In the genomic region with DNA sequence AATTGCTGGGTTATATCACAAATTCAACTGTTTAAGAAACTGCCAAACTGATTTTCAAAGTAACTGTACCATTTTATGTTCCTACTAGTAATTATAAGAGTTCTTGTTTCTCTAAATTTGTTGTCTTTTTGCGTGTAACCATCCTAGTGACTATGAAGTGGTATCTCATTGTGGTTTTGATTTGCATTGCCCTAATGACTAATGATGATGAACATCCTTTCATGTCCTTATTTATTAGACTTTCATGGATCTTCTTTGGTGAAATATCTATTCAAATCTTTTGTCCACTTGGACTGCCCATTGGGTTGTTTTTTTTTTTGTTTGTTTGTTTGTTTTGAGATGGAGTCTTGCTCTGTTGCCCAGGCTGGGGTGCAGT, we compare ENCODE assay signal across 12 cellular contexts.
DNase-seq lines count a peak whose midpoint lies in the region; ATAC-seq and TF ChIP-seq lines count a peak whose summit lies in the region.
"Had no signal": no experiment of that assay in that cellular context is flagged by ENCODE, and none has a peak within 500 bp of the region (broad histone marks: within the 10 kb centered on the region; RNA-seq: fewer than 3 reads in every experiment).

No MANE protein-coding gene starts in this region.

- H3K36me3 ChIP-seq in RWPE2 (ENCODE audit: low read depth), result peaks cover 6% of the 10 kb centered on the region; the same call in 1 of the 2 replicates
- H3K36me3 ChIP-seq: gastroesophageal sphincter had no signal

- no peaks in the 10 kb centered on the region for H3K27me3 Mint-ChIP-seq in activated naive CD4-positive, alpha-beta T cell treated with anti-CD3 and anti-CD28 coated beads, Interleukin-2, amount 50 U/mL, for 24 hours
- H3K27me3 Mint-ChIP-seq in stimulated activated memory B cell treated with anti-CD40 and anti-IgM and Interleukin-4, amounts not matched to agents 10 μg/mL and 1 μg/mL and 100 μg/mL, for 72 hours, result no peaks in the 10 kb centered on the region

- peak overlapping the region; percentile 66 for H3K4me3 Mint-ChIP-seq in activated naive CD4-positive, alpha-beta T cell treated with anti-CD3 and anti-CD28 coated beads, Interleukin-2, amount 50 U/mL, for 24 hours
- no peak overlapping the region for H3K4me3 Mint-ChIP-seq in stimulated activated memory B cell treated with anti-CD40 and anti-IgM and Interleukin-4, amounts not matched to agents 10 μg/mL and 1 μg/mL and 100 μg/mL, for 72 hours

- peaks cover 37% of the 10 kb centered on the region for H3K4me1 ChIP-seq in RWPE2 (ENCODE audit: insufficient read depth, poor library complexity, severe bottlenecking)

- H3K36me3 Mint-ChIP-seq in activated naive CD4-positive, alpha-beta T cell treated with anti-CD3 and anti-CD28 coated beads, Interleukin-2, amount 50 U/mL, for 24 hours, result peaks cover 11% of the 10 kb centered on the region
- no peaks in the 10 kb centered on the region for H3K36me3 Mint-ChIP-seq in stimulated activated memory B cell treated with anti-CD40 and anti-IgM and Interleukin-4, amounts not matched to agents 10 μg/mL and 1 μg/mL and 100 μg/mL, for 72 hours

- H3K4me1 Mint-ChIP-seq in activated naive CD4-positive, alpha-beta T cell treated with anti-CD3 and anti-CD28 coated beads, Interleukin-2, amount 50 U/mL, for 24 hours, result peaks cover 83% of the 10 kb centered on the region
- H3K4me1 Mint-ChIP-seq in stimulated activated memory B cell treated with anti-CD40 and anti-IgM and Interleukin-4, amounts not matched to agents 10 μg/mL and 1 μg/mL and 100 μg/mL, for 72 hours, result peaks cover 69% of the 10 kb centered on the region

- DNase-seq in activated naive CD4-positive, alpha-beta T cell treated with anti-CD3 and anti-CD28 coated beads, Interleukin-2, amount 50 U/mL, for 16 hours, result no peak
- DNase-seq in RWPE2 (ENCODE audit: low spot score) (no peak), epithelial cell of prostate (ENCODE audit: low read depth, low spot score) (no peak), midbrain (lab: John Stamatoyannopoulos, UW) (no peak), MV-4-11 (lab: John Stamatoyannopoulos, UW) (no peak), NCI-H2171 treated with DMSO at 0.1 percent for 48 hours (lab: John Stamatoyannopoulos, UW) (no peak)
- DNase-seq: AML-193, left cardiac atrium, NCI-H2227 treated with DMSO at 0.1 percent for 48 hours had no signal

- no peaks in the 10 kb centered on the region for H3K9me3 Mint-ChIP-seq in activated naive CD4-positive, alpha-beta T cell treated with anti-CD3 and anti-CD28 coated beads, Interleukin-2, amount 50 U/mL, for 24 hours
- no peaks in the 10 kb centered on the region for H3K9me3 Mint-ChIP-seq in stimulated activated memory B cell treated with anti-CD40 and anti-IgM and Interleukin-4, amounts not matched to agents 10 μg/mL and 1 μg/mL and 100 μg/mL, for 72 hours

- H3K4me3 ChIP-seq in RWPE2 (ENCODE audit: severe bottlenecking), result peak overlapping the region; percentile 1
- H3K4me3 ChIP-seq: gastroesophageal sphincter had no signal

- no peaks in the 10 kb centered on the region for H3K27me3 ChIP-seq in RWPE2 (ENCODE audit: insufficient read depth, poor library complexity, severe bottlenecking)
- H3K27me3 ChIP-seq: gastroesophageal sphincter had no signal

- no peaks in the 10 kb centered on the region for H3K9me3 ChIP-seq in RWPE2 (ENCODE audit: severe bottlenecking)
- H3K9me3 ChIP-seq: gastroesophageal sphincter had no signal

- H3K27ac ChIP-seq in RWPE2 (ENCODE audit: poor library complexity, severe bottlenecking), result peak overlapping the region; percentile 91
- H3K27ac ChIP-seq in epithelial cell of prostate, result peak overlapping the region; percentile 96

- peak overlapping the region; percentile 59 for H3K27ac Mint-ChIP-seq in activated naive CD4-positive, alpha-beta T cell treated with anti-CD3 and anti-CD28 coated beads, Interleukin-2, amount 50 U/mL, for 24 hours
- peak overlapping the region; percentile 20 for H3K27ac Mint-ChIP-seq in stimulated activated memory B cell treated with anti-CD40 and anti-IgM and Interleukin-4, amounts not matched to agents 10 μg/mL and 1 μg/mL and 100 μg/mL, for 72 hours

- TF ChIP-seq CTCF in RWPE2 (IDR thresholded peaks at IDR 0.05; ENCODE audit: poor library complexity, severe bottlenecking), result no peak

- ATAC-seq in RWPE2 (ENCODE audit: low read depth), result no peak
- ATAC-seq in stimulated activated memory B cell treated with anti-CD40 and anti-IgM and Interleukin-4, amounts not matched to agents 10 μg/mL and 1 μg/mL and 100 μg/mL, for 72 hours, result no peak
- ATAC-seq: gastroesophageal sphincter, left cardiac atrium had no signal
